Comparison of ENCODE assay signal across 3 cellular contexts in genomic region chr12:46945591-46945990, GRCh38.
"Had no signal": no experiment of that assay in that cellular context is flagged by ENCODE, and none has a peak within 500 bp of the region (broad histone marks: within the 10 kb centered on the region; RNA-seq: fewer than 3 reads in every experiment).

No MANE protein-coding gene starts in this region.

- H3K4me3 ChIP-seq: GM12878 had no signal

- ATAC-seq: GM12878 had no signal

- DNase-seq: GDM1, GF-D8 had no signal
